ENCODE assay signal across 11 cellular contexts in the genomic region with DNA sequence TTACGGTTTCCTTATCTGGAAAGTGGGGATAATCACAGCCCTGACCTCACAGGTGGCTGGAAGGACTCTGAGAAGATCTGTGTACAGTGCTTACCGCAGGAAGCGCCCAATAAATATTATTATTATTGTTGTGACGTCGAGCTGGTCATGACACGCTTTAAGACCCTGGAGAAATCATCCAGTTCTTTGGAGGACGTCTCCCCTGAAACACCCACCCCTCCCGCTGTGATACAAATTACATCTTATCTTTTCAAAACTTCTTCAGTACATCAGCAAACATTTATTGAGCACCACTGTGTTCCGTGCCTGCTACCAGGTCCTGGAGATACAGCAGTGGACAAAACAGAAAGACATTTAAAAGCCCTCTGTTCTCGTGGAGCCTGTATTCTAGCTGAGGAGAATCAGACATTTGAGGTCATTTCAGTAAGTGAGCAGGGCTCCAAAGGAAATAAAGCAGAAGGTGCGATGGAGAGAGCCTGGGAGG.
DNase-seq lines count a peak whose midpoint lies in the region; ATAC-seq, FAIRE-seq and TF ChIP-seq lines count a peak whose summit lies in the region.
"Had no signal": no experiment of that assay in that cellular context is flagged by ENCODE, and none has a peak within 500 bp of the region (broad histone marks: within the 10 kb centered on the region; RNA-seq: fewer than 3 reads in every experiment).

No MANE protein-coding gene starts in this region.

- TF ChIP-seq EP300 in HepG2 (IDR thresholded peaks at IDR 0.05; ENCODE audit: low read depth in 2 of 2, low read length in 2 of 2) (no peak), HepG2 (CRISPR knock-in tag; IDR thresholded peaks at IDR 0.05; ENCODE audit: borderline replicate concordance) (no peak)

- FAIRE-seq in HepG2 (lab: Jason Lieb, UNC): no peak
- FAIRE-seq: islet of Langerhans had no signal

- TF ChIP-seq CTCF in MCF 10A (IDR thresholded peaks at IDR 0.05; ENCODE audit: unreplicated experiment) (no peak), HepG2 (CRISPR knock-in tag; IDR thresholded peaks at IDR 0.05) (no peak)

- H3K27me3 ChIP-seq in HUES48 (ENCODE audit: control insufficient read depth, insufficient read depth, low read length) (no peaks in the 10 kb centered on the region), HepG2 (ENCODE audit: control insufficient read depth in 1 of 2, insufficient read depth in 2 of 2, low read length in 2 of 2) (no peaks in the 10 kb centered on the region)

- peaks cover 12% of the 10 kb centered on the region for H3K36me3 Mint-ChIP-seq in MCF 10A (ENCODE audit: insufficient read depth, unreplicated experiment)

- peaks cover 62% of the 10 kb centered on the region for H3K4me1 Mint-ChIP-seq in MCF 10A (ENCODE audit: insufficient read depth, unreplicated experiment)
- peaks cover 12% of the 10 kb centered on the region for H3K4me1 Mint-ChIP-seq in stimulated activated naive CD8-positive, alpha-beta T cell treated with anti-CD3 and anti-CD28 coated beads, Interleukin-15, amount 100 ng/mL, for 72 hours

- no peak overlapping the region for H3K4me3 Mint-ChIP-seq in MCF 10A (ENCODE audit: unreplicated experiment)
- no peak overlapping the region for H3K4me3 Mint-ChIP-seq in stimulated activated naive CD8-positive, alpha-beta T cell treated with anti-CD3 and anti-CD28 coated beads, Interleukin-15, amount 100 ng/mL, for 72 hours

- no peaks in the 10 kb centered on the region for H3K9me3 ChIP-seq in HUES48 (ENCODE audit: control insufficient read depth, insufficient read depth, low read length)
- no peaks in the 10 kb centered on the region for H3K9me3 ChIP-seq in HepG2 (ENCODE audit: low read length)

- DNase-seq in MCF 10A (ENCODE audit: unreplicated experiment) (no peak), HepG2 (ENCODE audit: low spot score) (no peak), globus pallidus (ENCODE audit: low spot score) (no peak), activated T-cell treated with anti-CD3 and anti-CD28 coated beads for 4 hours (no peak), left lobe of liver (ENCODE audit: low spot score) (no peak)
- no peak for DNase-seq in stimulated activated naive CD8-positive, alpha-beta T cell treated with anti-CD3 and anti-CD28 coated beads, Interleukin-15, amount 100 ng/mL, for 72 hours
- DNase-seq: NCI-H748 treated with DMSO at 0.1 percent for 48 hours; stimulated activated CD4-positive, alpha-beta T cell treated with anti-CD3 and anti-CD28 coated beads, Interleukin-2, amount 100 ng/mL, for 48 hours had no signal

- H3K4me3 ChIP-seq in HUES48 (ENCODE audit: low read depth, low read length) (no peak overlapping the region), HepG2 (replicated peaks in 1 of 3; ENCODE audit: insufficient read depth in 1 of 3, low read depth in 2 of 3, low read length in 3 of 3) (peak overlapping the region; percentile 53 to 78 (median 61))

- no peak overlapping the region for H2AFZ ChIP-seq in HepG2 (ENCODE audit: low read length)

- in situ Hi-C loops in HepG2 (cut with HindIII; ENCODE audit: extremely low pct_ligation_motif_present, low pct_unique_long_range_greater_than_20kb): no loop called here

- TF ChIP-seq RAD21 in HepG2 (CRISPR knock-in tag; IDR thresholded peaks at IDR 0.05): no peak

- CTCF ChIA-PET in MCF 10A (lab: Yijun Ruan, JAX) (interaction anchor here (1.0 to 1.7 kb wide), 5 partner anchors 11 to 155 kb away, joined by 3 to 4 read pairs (median 4); no protein-coding TSS in a partner anchor), HepG2 (lab: Yijun Ruan, JAX; ENCODE audit: low intra/inter-chr PET ratio, low total read pairs) (interaction anchor here (1.2 kb wide), 1 partner anchor 30 kb away, joined by 4 read pairs; no protein-coding TSS in a partner anchor)

- 42% methylated on average over 11 of the region's 11 CpGs for WGBS in HepG2 (ENCODE audit: low lambda C conversion rate)

- intact Hi-C loops in MCF 10A (cut with micrococcal nuclease) (loop anchor here (10.0 kb wide), 1 partner anchor 155 kb away; no protein-coding TSS in a partner anchor), HepG2 (cut with micrococcal nuclease; ENCODE audit: unreplicated experiment) (loop anchor here (5.0 to 10.0 kb wide), 3 partner anchors 37 to 185 kb away; no protein-coding TSS in a partner anchor)

- peak overlapping the region; percentile 94 for H3K4me2 ChIP-seq in HepG2 (ENCODE audit: low read depth, low read length)

- no peaks in the 10 kb centered on the region for H4K20me1 ChIP-seq in HepG2 (ENCODE audit: insufficient read depth, low read length)

- BruUV-seq in MCF 10A (replicated peaks; lab: Mats Ljungman, UMichigan): TSS peak; percentile 33
- BruUV-seq in HepG2 (replicated peaks; lab: Mats Ljungman, UMichigan): TSS peak; percentile 67

- TF ChIP-seq POLR2A in HepG2 (IDR thresholded peaks at IDR 0.05; ENCODE audit: insufficient read depth in 1 of 2, low read depth in 2 of 2, low read length in 2 of 2): no peak; a peak in 1 of 4 replicates

- ATAC-seq in HepG2 (no peak), left lobe of liver (no peak), GM18907 (IDR thresholded peaks at IDR 0.05; ENCODE audit: unreplicated experiment) (no peak)
- ATAC-seq in stimulated activated naive CD8-positive, alpha-beta T cell treated with anti-CD3 and anti-CD28 coated beads, Interleukin-15, amount 100 ng/mL, for 72 hours: no peak

- H3K27ac Mint-ChIP-seq in MCF 10A (ENCODE audit: low read depth, unreplicated experiment): peak overlapping the region; percentile 49
- peak overlapping the region; percentile 57 to 79 for H3K27ac Mint-ChIP-seq in stimulated activated naive CD8-positive, alpha-beta T cell treated with anti-CD3 and anti-CD28 coated beads, Interleukin-15, amount 100 ng/mL, for 72 hours

- POLR2A ChIA-PET in MCF 10A (lab: Yijun Ruan, JAX): interaction anchor here (0.7 to 7.4 kb wide), 12 partner anchors 11 to 252 kb away, joined by 3 to 43 read pairs (median 6); partner anchors contain the start of genes CEBPB and PEDS1
- POLR2A ChIA-PET in HepG2 (lab: Yijun Ruan, JAX): interaction anchor here (0.7 to 7.1 kb wide), 18 partner anchors 10 to 142 kb away, joined by 3 to 178 read pairs (median 8); partner anchors contain the start of gene CEBPB

- H3K9ac ChIP-seq in HUES48 (ENCODE audit: low read depth, low read length) (no peak overlapping the region), HepG2 (ENCODE audit: insufficient read depth, low read depth, low read length) (peak overlapping the region; percentile 87)

- H3K36me3 ChIP-seq in HUES48 (ENCODE audit: control insufficient read depth, insufficient read depth, low read length) (no peaks in the 10 kb centered on the region), HepG2 (replicated peaks in 1 of 2; ENCODE audit: control insufficient read depth in 1 of 2, insufficient read depth in 2 of 2, low read length in 2 of 2) (no peaks in the 10 kb centered on the region)

- H3K27me3 Mint-ChIP-seq in MCF 10A (ENCODE audit: insufficient read depth, unreplicated experiment): no peaks in the 10 kb centered on the region
- H3K27me3 Mint-ChIP-seq in stimulated activated naive CD8-positive, alpha-beta T cell treated with anti-CD3 and anti-CD28 coated beads, Interleukin-15, amount 100 ng/mL, for 72 hours: peaks cover 23% of the 10 kb centered on the region

- peaks cover 7% of the 10 kb centered on the region for H3K9me3 Mint-ChIP-seq in MCF 10A (ENCODE audit: unreplicated experiment)
- H3K9me3 Mint-ChIP-seq in stimulated activated naive CD8-positive, alpha-beta T cell treated with anti-CD3 and anti-CD28 coated beads, Interleukin-15, amount 100 ng/mL, for 72 hours: no peaks in the 10 kb centered on the region

- H3K27ac ChIP-seq in HUES48 (ENCODE audit: low read depth, low read length): peak overlapping the region; percentile 17
- H3K27ac ChIP-seq in HepG2 (ENCODE audit: extremely low read length, insufficient read depth, low read length): peak overlapping the region; percentile 75

- no peaks in the 10 kb centered on the region for H3K79me2 ChIP-seq in HepG2 (ENCODE audit: insufficient read depth, low read length)

- H3K4me1 ChIP-seq in HUES48 (ENCODE audit: control insufficient read depth, insufficient read depth, low read length): peaks cover 8% of the 10 kb centered on the region
- H3K4me1 ChIP-seq in HepG2 (ENCODE audit: insufficient read depth, low read length): peaks cover 60% of the 10 kb centered on the region

TF ChIP-seq in HepG2, 621 proteins besides CTCF, POLR2A, EP300 and RAD21 (continues in another document):
- 0 out of 2 replicates have a peak, but pooled peaks have one; percentile 5 for TF ChIP-seq SMAD3 (CRISPR knock-in tag; IDR thresholded peaks at IDR 0.05)
- TF ChIP-seq ATF6 (CRISPR knock-in tag; conservative IDR thresholded peaks at IDR 0.05): no peak
- 0 out of 2 replicates have a peak, but pooled peaks have one; percentile 5 for TF ChIP-seq ZNF235 (CRISPR knock-in tag; IDR thresholded peaks at IDR 0.05; ENCODE audit: borderline replicate concordance)
- 0 out of 2 replicates have a peak, but pooled peaks have one; percentile 12 for TF ChIP-seq FOXP4 (CRISPR knock-in tag; IDR thresholded peaks at IDR 0.05)
